Comparison of ENCODE assay signal across 1 cellular context in genomic region chr7:88204525-88205103, GRCh38.
TF ChIP-seq lines count a peak whose summit lies in the region.

No MANE protein-coding gene starts in this region.

TF ChIP-seq in GM23338, 12 proteins besides CTCF, POLR2A, EP300 and RAD21 (continued from another document):
- TF ChIP-seq ZNF462 (CRISPR knock-in tag; IDR thresholded peaks at IDR 0.05): no peak
- TF ChIP-seq NANOG (IDR thresholded peaks at IDR 0.05; ENCODE audit: borderline replicate concordance): no peak
- TF ChIP-seq REST (IDR thresholded peaks at IDR 0.05; ENCODE audit: unreplicated experiment): no peak
- TF ChIP-seq EZH2phosphoT487 (IDR thresholded peaks at IDR 0.05; ENCODE audit: unreplicated experiment): no peak
- TF ChIP-seq EZH2 (IDR thresholded peaks at IDR 0.05; ENCODE audit: low read depth, unreplicated experiment): no peak
- TF ChIP-seq JUNB (IDR thresholded peaks at IDR 0.05; ENCODE audit: unreplicated experiment): no peak
- no peak for TF ChIP-seq STAT1 (IDR thresholded peaks at IDR 0.05; ENCODE audit: unreplicated experiment)
